Comparison of ENCODE assay signal across 15 cellular contexts in genomic region chr2:150480241-150480640, GRCh38. TPM values are rescaled to one million over a fixed set of nuclear protein-coding genes. Genes with fewer than 3 reads are reported as not detected.
DNase-seq lines count a peak whose midpoint lies in the region; ATAC-seq and TF ChIP-seq lines count a peak whose summit lies in the region.
"Had no signal": no experiment of that assay in that cellular context is flagged by ENCODE, and none has a peak within 500 bp of the region (broad histone marks: within the 10 kb centered on the region; RNA-seq: fewer than 3 reads in every experiment).

No MANE protein-coding gene starts in this region.

- peak overlapping the region; percentile 84 for H3K9ac ChIP-seq in PC-3 (ENCODE audit: low read length)

- intact Hi-C loops in Caco-2 (cut with micrococcal nuclease; ENCODE audit: unreplicated experiment) = loop anchor here (10.0 kb wide), 1 partner anchor 495 kb away; no protein-coding TSS in a partner anchor
- intact Hi-C loops in PC-3 (cut with micrococcal nuclease) = loop anchor here (2.0 to 10.0 kb wide), 5 partner anchors 465 to 885 kb away; no protein-coding TSS in a partner anchor

- H2AFZ ChIP-seq in PC-3 (ENCODE audit: low read length) = no peak overlapping the region

- ATAC-seq in PC-3 = peak; percentile 7
- ATAC-seq in GM19467 (IDR thresholded peaks at IDR 0.05; ENCODE audit: unreplicated experiment) = no peak
- ATAC-seq: body of pancreas had no signal

- H3K27ac Mint-ChIP-seq in Caco-2 (ENCODE audit: unreplicated experiment) = peak overlapping the region; percentile 84
- H3K27ac Mint-ChIP-seq in mesothelial cell of epicardium = peak overlapping the region; percentile 97
- H3K27ac Mint-ChIP-seq: CD14-positive monocyte, IgD-negative memory B cell had no signal

- peak overlapping the region; percentile 98 for H3K4me2 ChIP-seq in PC-3 (ENCODE audit: low read length)

- H3K4me3 ChIP-seq in Caco-2 (ENCODE audit: low read depth, low read length) (no peak overlapping the region), PC-3 (ENCODE audit: low read length) (peak overlapping the region; percentile 90)
- H3K4me3 ChIP-seq: body of pancreas, uterus had no signal

- peak overlapping the region; percentile 98 for H3K27ac ChIP-seq in PC-3 (ENCODE audit: low read length)
- H3K27ac ChIP-seq: body of pancreas, uterus had no signal

- H3K9me3 Mint-ChIP-seq in Caco-2 (ENCODE audit: unreplicated experiment) = no peaks in the 10 kb centered on the region
- H3K9me3 Mint-ChIP-seq in mesothelial cell of epicardium = no peaks in the 10 kb centered on the region

- no peaks in the 10 kb centered on the region for H3K27me3 Mint-ChIP-seq in Caco-2 (ENCODE audit: insufficient read depth, unreplicated experiment)
- no peaks in the 10 kb centered on the region for H3K27me3 Mint-ChIP-seq in mesothelial cell of epicardium (ENCODE audit: low read depth)

- POLR2A ChIA-PET in Caco-2 (lab: Charles Lee) (interaction anchor here (0.7 kb wide), 1 partner anchor 992 kb away, joined by 3 read pairs; no protein-coding TSS in a partner anchor), PC-3 (lab: Charles Lee; ENCODE audit: unreplicated experiment) (interaction anchor here (0.5 to 0.8 kb wide), 4 partner anchors 26 to 790 kb away, joined by 3 to 14 read pairs (median 4); no protein-coding TSS in a partner anchor)

- no peaks in the 10 kb centered on the region for H3K9me2 ChIP-seq in PC-3 (replicated peaks; ENCODE audit: low read length)

- peaks cover 23% of the 10 kb centered on the region for H3F3A ChIP-seq in PC-3 (ENCODE audit: low read length, unreplicated experiment)

- no peak for TF ChIP-seq CTCF in Caco-2 (IDR thresholded peaks at IDR 0.05; ENCODE audit: insufficient read depth in 1 of 2, low read depth in 1 of 2, low read length in 1 of 2, severe bottlenecking in 1 of 2, unreplicated experiment in 1 of 2)
- no peak for TF ChIP-seq CTCF in PC-3 (conservative IDR thresholded peaks at IDR 0.05; ENCODE audit: low read depth, low read length)
- no peak for TF ChIP-seq CTCF in mesothelial cell of epicardium (IDR thresholded peaks at IDR 0.05; ENCODE audit: unreplicated experiment)

- BruUV-seq in Caco-2 (replicated peaks; lab: Mats Ljungman, UMichigan) (no TSS peak), PC-3 (replicated peaks; lab: Mats Ljungman, UMichigan) (no TSS peak)

- peak overlapping the region; percentile 54 for H3K4me3 Mint-ChIP-seq in Caco-2 (ENCODE audit: unreplicated experiment)
- peak overlapping the region; percentile 14 for H3K4me3 Mint-ChIP-seq in mesothelial cell of epicardium
- H3K4me3 Mint-ChIP-seq: CD14-positive monocyte, IgD-negative memory B cell had no signal

- no peaks in the 10 kb centered on the region for H3K9me3 ChIP-seq in Caco-2
- H3K9me3 ChIP-seq in PC-3 (ENCODE audit: low read length) = no peaks in the 10 kb centered on the region
- H3K9me3 ChIP-seq: body of pancreas, uterus had no signal

- CTCF ChIA-PET in Caco-2 (lab: Charles Lee) (no interaction called here), PC-3 (lab: Charles Lee) (interaction anchor here (0.7 kb wide), 1 partner anchor 37 kb away, joined by 3 read pairs; no protein-coding TSS in a partner anchor)

- H3K27me3 ChIP-seq in Caco-2 (replicated peaks; ENCODE audit: control insufficient read depth, insufficient read depth, low read length) (no peaks in the 10 kb centered on the region), PC-3 (ENCODE audit: low read length) (no peaks in the 10 kb centered on the region)
- H3K27me3 ChIP-seq: body of pancreas, uterus had no signal

- H3K4me1 ChIP-seq in Caco-2 (peaks cover 92% of the 10 kb centered on the region), PC-3 (ENCODE audit: insufficient read depth, low read length) (peaks cover 92% of the 10 kb centered on the region)

- H3K36me3 Mint-ChIP-seq in Caco-2 (ENCODE audit: insufficient read depth, unreplicated experiment) (peaks cover 91% of the 10 kb centered on the region), mesothelial cell of epicardium (peaks cover 17% of the 10 kb centered on the region)
- H3K36me3 Mint-ChIP-seq: CD14-positive monocyte, IgD-negative memory B cell had no signal

- peaks cover 67% of the 10 kb centered on the region for H3K4me1 Mint-ChIP-seq in Caco-2 (ENCODE audit: low read depth, unreplicated experiment)
- peaks cover 97% of the 10 kb centered on the region for H3K4me1 Mint-ChIP-seq in mesothelial cell of epicardium
- H3K4me1 Mint-ChIP-seq: CD14-positive monocyte, IgD-negative memory B cell had no signal

- DNase-seq in Caco-2 (no peak), PC-3 (peak; percentile 95), dedifferentiated amniotic fluid mesenchymal stem cell (ENCODE audit: extremely low spot score) (peak; percentile 70), mesothelial cell of epicardium (ENCODE audit: low spot score in 2 of 2, unreplicated experiment in 2 of 2) (no peak), nucleus accumbens (lab: John Stamatoyannopoulos, UW) (no peak), mucosa of gallbladder (ENCODE audit: low spot score) (no peak), NAMALWA (ENCODE audit: low spot score) (no peak)
- DNase-seq: activated T-cell treated with anti-CD3 and anti-CD28 coated beads, Interleukin-2, amount 50 U/mL, for 1 hour; NCI-H2081; RPMI8226; uterus had no signal

- H3K36me3 ChIP-seq in Caco-2 (ENCODE audit: control insufficient read depth, insufficient read depth, low read length) = no peaks in the 10 kb centered on the region
- H3K36me3 ChIP-seq in PC-3 (ENCODE audit: low read depth, low read length) = peaks cover 71% of the 10 kb centered on the region
- H3K36me3 ChIP-seq: uterus had no signal

- peaks cover 100% of the 10 kb centered on the region for H3K79me2 ChIP-seq in PC-3 (ENCODE audit: low read length)

- H4K20me1 ChIP-seq in PC-3 (ENCODE audit: low read length) = peaks cover 61% of the 10 kb centered on the region

RNA-seq across cellular contexts. Expression of gene RND3, which starts 7.2 kb away (rescaled TPM):
- total RNA-seq in Caco-2 (2022) = 70.9 and 75.0 TPM in 2 replicates
- total RNA-seq in PC-3 (2014; rRNA removed) = 145 and 201 TPM in 2 replicates
- total RNA-seq in mesothelial cell of epicardium = 140 to 145 TPM (median 144 TPM) in 3 replicates
- 39.7 TPM for total RNA-seq in mucosa of gallbladder

Comparison
In these comparisons a context has a peak if more than half of its experiments do, and no peak if none do; other contexts are left out.
1. DNase-seq: peak in PC-3 (single experiment) and dedifferentiated amniotic fluid mesenchymal stem cell (single experiment); none in Caco-2 (0 of 2), mesothelial cell of epicardium (0 of 2), nucleus accumbens (0 of 56), mucosa of gallbladder (single experiment) and NAMALWA (single experiment).